Comparison of ENCODE assay signal across 6 cellular contexts in genomic region chr19:55485439-55486011, GRCh38. TPM values are rescaled to one million over a fixed set of nuclear protein-coding genes. Genes with fewer than 3 reads are reported as not detected.
DNase-seq lines count a peak whose midpoint lies in the region; ATAC-seq and TF ChIP-seq lines count a peak whose summit lies in the region.

No MANE protein-coding gene starts in this region.

- peak overlapping the region; percentile 76 for H3K4me3 Mint-ChIP-seq in Caco-2 (ENCODE audit: unreplicated experiment)

- 0 out of 2 replicates have a peak, but pooled peaks cover 3% of the 10 kb centered on the region for H3K4me1 ChIP-seq in Caco-2

- H3K4me3 ChIP-seq in Caco-2 (ENCODE audit: low read depth, low read length) (peak overlapping the region; percentile 90), lower leg skin (ENCODE audit: low read depth, poor library complexity, severe bottlenecking) (peak overlapping the region; percentile 10)

- H3K27me3 Mint-ChIP-seq in Caco-2 (ENCODE audit: insufficient read depth, unreplicated experiment) = no peaks in the 10 kb centered on the region

- H3K27ac Mint-ChIP-seq in Caco-2 (ENCODE audit: unreplicated experiment) = peak overlapping the region; percentile 73

- H3K9me3 Mint-ChIP-seq in Caco-2 (ENCODE audit: unreplicated experiment) = no peaks in the 10 kb centered on the region

- TF ChIP-seq POLR2A in lower leg skin (IDR thresholded peaks at IDR 0.05) = no peak

- TF ChIP-seq CTCF in Caco-2 (IDR thresholded peaks at IDR 0.05; ENCODE audit: insufficient read depth in 1 of 2, low read depth in 1 of 2, low read length in 1 of 2, severe bottlenecking in 1 of 2, unreplicated experiment in 1 of 2) (no peak), VCaP (conservative IDR thresholded peaks at IDR 0.05) (no peak), lower leg skin (IDR thresholded peaks at IDR 0.05) (no peak)

- H3K27ac ChIP-seq in VCaP = peak overlapping the region; percentile 82

- WGBS in lower leg skin, 2 donors = 22 to 23% methylated on average over 17 of the region's 18 CpGs

- BruUV-seq in Caco-2 (replicated peaks; lab: Mats Ljungman, UMichigan) = TSS peak; percentile 60

- DNase-seq in Caco-2 (no peak), lower leg skin (ENCODE audit: low spot score in 2 of 2) (no peak)
- no peak for DNase-seq in NK-92 treated with Interleukin-12 subunit alpha and Interleukin-12 subunit beta, amount 100 ng/mL, for 24 hours (lab: John Stamatoyannopoulos, UW)

- no peaks in the 10 kb centered on the region for H3K9me3 ChIP-seq in Caco-2

- intact Hi-C loops in Caco-2 (cut with micrococcal nuclease; ENCODE audit: unreplicated experiment) = no loop called here
- intact Hi-C loops in lower leg skin (cut with DNase I; ENCODE audit: low total_unique reads) = no loop called here

- POLR2A ChIA-PET in Caco-2 (lab: Charles Lee) = interaction anchor here (1.0 to 1.2 kb wide), 6 partner anchors 9 to 205 kb away, joined by 3 to 22 read pairs (median 6); partner anchors contain the start of genes HSPBP1, UBE2S and ZNF628

- peaks cover 23% of the 10 kb centered on the region for H3K36me3 Mint-ChIP-seq in Caco-2 (ENCODE audit: insufficient read depth, unreplicated experiment)

- CTCF ChIA-PET in Caco-2 (lab: Charles Lee) = interaction anchor here (0.9 to 2.6 kb wide), 6 partner anchors 8 to 96 kb away, joined by 3 to 19 read pairs (median 5); partner anchors contain the start of genes ISOC2 and ZNF628

- H3K4me1 Mint-ChIP-seq in Caco-2 (ENCODE audit: low read depth, unreplicated experiment) = peaks cover 7% of the 10 kb centered on the region

- H3K36me3 ChIP-seq in Caco-2 (ENCODE audit: control insufficient read depth, insufficient read depth, low read length) = no peaks in the 10 kb centered on the region; the same call in 1 of the 2 replicates

- ATAC-seq in GM19452 (IDR thresholded peaks at IDR 0.05; ENCODE audit: unreplicated experiment) = no peak
- no peak for ATAC-seq in GM21381 (IDR thresholded peaks at IDR 0.05; ENCODE audit: unreplicated experiment)

- H3K27me3 ChIP-seq in Caco-2 (replicated peaks; ENCODE audit: control insufficient read depth, insufficient read depth, low read length) = no peaks in the 10 kb centered on the region

RNA-seq across cellular contexts. Expression of gene NAT14, which starts 0.5 kb away (rescaled TPM):
- 40.9 and 45.2 TPM in 2 replicates for total RNA-seq in Caco-2 (2022)
- total RNA-seq in lower leg skin = 1 to 10 TPM; 2.5 to 5.3 (median 4.1) TPM

RNA-seq across cellular contexts. Expression of gene SSC5D, which starts 2.7 kb away (rescaled TPM):
- total RNA-seq in Caco-2 (2022) (0.58 and 0.86 TPM in 2 replicates), lower leg skin (1 to 10 TPM in 3 of 4 donors, under 1 TPM in 1; 0.64 to 6.2 (median 3.0) TPM)

RNA-seq across cellular contexts. Expression of gene ZNF628, which starts 9.1 kb away (rescaled TPM):
- total RNA-seq in Caco-2 (2022) (12.3 and 13.9 TPM in 2 replicates), lower leg skin (10 to 100 TPM in 3 of 4 donors, 1 to 10 TPM in 1; 5.4 to 17.9 (median 12.2) TPM)

RNA-seq across cellular contexts. Expression of gene C19orf85, which starts 21.0 kb away (rescaled TPM):
- not detected in 2 replicates for total RNA-seq in Caco-2 (2022)
- total RNA-seq in lower leg skin = not detected

RNA-seq across cellular contexts. Expression of gene ISOC2, which starts 24.1 kb away (rescaled TPM):
- 40.6 and 49.6 TPM in 2 replicates for total RNA-seq in Caco-2 (2022)
- total RNA-seq in lower leg skin = 10 to 100 TPM; 31.0 to 73.1 (median 66.4) TPM
